In genomic region chr1:74609810-74610371, GRCh38 we compare ENCODE assay signal across 23 cellular contexts.
"Had no signal": no experiment of that assay in that cellular context is flagged by ENCODE, and none has a peak within 500 bp of the region (broad histone marks: within the 10 kb centered on the region; RNA-seq: fewer than 3 reads in every experiment).

No MANE protein-coding gene starts in this region.

- H3K9me3 ChIP-seq: esophagus squamous epithelium, gastrocnemius medialis had no signal

- H3K27ac ChIP-seq: coronary artery, dorsolateral prefrontal cortex, epithelial cell of prostate, esophagus muscularis mucosa, esophagus squamous epithelium, foreskin keratinocyte, gastrocnemius medialis, gastroesophageal sphincter, heart left ventricle, heart right ventricle had no signal

- DNase-seq: cortex of kidney; dermis blood vessel endothelial cell; dorsolateral prefrontal cortex; effector CD4-positive, alpha-beta T cell; effector CD8-positive, alpha-beta T cell; effector memory CD4-positive, alpha-beta T cell; effector memory CD8-positive, alpha-beta T cell; endodermal cell; erythroblast; esophagus squamous epithelium; foreskin fibroblast; foreskin keratinocyte; foreskin melanocyte; gastrocnemius medialis; glutamatergic neuron; head of caudate nucleus; heart left ventricle; heart right ventricle had no signal

- H3K4me1 ChIP-seq: esophagus muscularis mucosa, esophagus squamous epithelium, foreskin keratinocyte, gastrocnemius medialis, gastroesophageal sphincter, heart left ventricle, heart right ventricle had no signal

- H3K4me3 ChIP-seq: coronary artery, dorsolateral prefrontal cortex, esophagus muscularis mucosa, esophagus squamous epithelium, gastrocnemius medialis, gastroesophageal sphincter, heart left ventricle, heart right ventricle had no signal

- ATAC-seq: effector memory CD8-positive, alpha-beta T cell; esophagus mucosa; foreskin keratinocyte; gastrocnemius medialis; gastroesophageal sphincter; heart left ventricle; heart right ventricle had no signal

- H3K27me3 ChIP-seq: dorsolateral prefrontal cortex, esophagus muscularis mucosa, esophagus squamous epithelium, foreskin keratinocyte, gastrocnemius medialis, gastroesophageal sphincter, heart left ventricle, heart right ventricle had no signal

- H3K36me3 ChIP-seq: esophagus muscularis mucosa, esophagus squamous epithelium, gastrocnemius medialis, gastroesophageal sphincter, heart left ventricle, heart right ventricle had no signal
